Comparison of ENCODE assay signal across 1 cellular context in the genomic region with DNA sequence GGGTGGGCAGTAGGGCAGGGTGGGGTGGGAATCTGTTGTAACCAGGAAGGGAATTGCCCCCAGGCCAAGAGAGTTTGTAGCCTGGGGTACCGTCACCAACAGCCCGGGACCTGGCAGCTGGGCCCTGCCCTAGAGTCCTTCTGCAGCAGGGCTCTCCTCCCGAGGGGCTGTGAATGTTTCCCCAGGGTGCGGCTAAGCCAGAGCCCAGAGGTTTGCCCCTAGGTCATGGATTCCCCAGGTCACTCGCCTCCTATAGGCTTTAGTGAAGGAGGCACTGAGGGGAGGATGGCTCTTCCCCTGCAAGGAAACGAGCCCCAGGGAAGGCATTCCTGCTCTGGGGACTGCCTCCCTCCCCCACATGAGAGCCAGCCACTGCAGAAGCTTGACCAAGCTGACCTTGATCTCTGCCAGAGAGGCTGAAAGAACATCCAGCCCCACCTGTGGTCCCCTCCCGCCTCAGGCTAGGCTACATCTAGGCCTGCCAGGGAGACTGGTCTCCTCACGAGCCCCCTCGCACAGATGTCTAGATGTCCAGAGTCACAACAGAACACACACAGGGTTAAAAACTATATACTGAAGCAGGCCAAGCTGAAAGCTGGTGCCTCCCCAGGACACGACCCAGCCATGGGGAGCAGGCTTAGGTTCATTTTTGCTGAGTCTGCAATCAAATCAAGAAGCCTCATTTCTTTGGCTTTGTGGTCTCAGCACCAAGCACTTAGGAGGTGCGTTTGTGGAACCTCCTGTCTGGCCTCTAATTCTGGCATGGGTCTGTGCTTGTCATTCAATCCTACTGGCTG.
TF ChIP-seq lines count a peak whose summit lies in the region.

No MANE protein-coding gene starts in this region.

TF ChIP-seq in GM23338, 12 proteins besides CTCF, POLR2A, EP300 and RAD21 (continued from another document):
- TF ChIP-seq, protein P1, sequence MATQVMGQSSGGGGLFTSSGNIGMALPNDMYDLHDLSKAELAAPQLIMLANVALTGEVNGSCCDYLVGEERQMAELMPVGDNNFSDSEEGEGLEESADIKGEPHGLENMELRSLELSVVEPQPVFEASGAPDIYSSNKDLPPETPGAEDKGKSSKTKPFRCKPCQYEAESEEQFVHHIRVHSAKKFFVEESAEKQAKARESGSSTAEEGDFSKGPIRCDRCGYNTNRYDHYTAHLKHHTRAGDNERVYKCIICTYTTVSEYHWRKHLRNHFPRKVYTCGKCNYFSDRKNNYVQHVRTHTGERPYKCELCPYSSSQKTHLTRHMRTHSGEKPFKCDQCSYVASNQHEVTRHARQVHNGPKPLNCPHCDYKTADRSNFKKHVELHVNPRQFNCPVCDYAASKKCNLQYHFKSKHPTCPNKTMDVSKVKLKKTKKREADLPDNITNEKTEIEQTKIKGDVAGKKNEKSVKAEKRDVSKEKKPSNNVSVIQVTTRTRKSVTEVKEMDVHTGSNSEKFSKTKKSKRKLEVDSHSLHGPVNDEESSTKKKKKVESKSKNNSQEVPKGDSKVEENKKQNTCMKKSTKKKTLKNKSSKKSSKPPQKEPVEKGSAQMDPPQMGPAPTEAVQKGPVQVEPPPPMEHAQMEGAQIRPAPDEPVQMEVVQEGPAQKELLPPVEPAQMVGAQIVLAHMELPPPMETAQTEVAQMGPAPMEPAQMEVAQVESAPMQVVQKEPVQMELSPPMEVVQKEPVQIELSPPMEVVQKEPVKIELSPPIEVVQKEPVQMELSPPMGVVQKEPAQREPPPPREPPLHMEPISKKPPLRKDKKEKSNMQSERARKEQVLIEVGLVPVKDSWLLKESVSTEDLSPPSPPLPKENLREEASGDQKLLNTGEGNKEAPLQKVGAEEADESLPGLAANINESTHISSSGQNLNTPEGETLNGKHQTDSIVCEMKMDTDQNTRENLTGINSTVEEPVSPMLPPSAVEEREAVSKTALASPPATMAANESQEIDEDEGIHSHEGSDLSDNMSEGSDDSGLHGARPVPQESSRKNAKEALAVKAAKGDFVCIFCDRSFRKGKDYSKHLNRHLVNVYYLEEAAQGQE (IDR thresholded peaks at IDR 0.05; ENCODE audit: unreplicated experiment) = no peak
- no peak for TF ChIP-seq JUNB (IDR thresholded peaks at IDR 0.05; ENCODE audit: unreplicated experiment)
- no peak for TF ChIP-seq CREB1 (CRISPR knock-in tag; IDR thresholded peaks at IDR 0.05; ENCODE audit: low read depth)
- TF ChIP-seq NANOG (IDR thresholded peaks at IDR 0.05; ENCODE audit: borderline replicate concordance) = no peak
- no peak for TF ChIP-seq STAT1 (IDR thresholded peaks at IDR 0.05; ENCODE audit: unreplicated experiment)
